ENCODE assay signal across 8 cellular contexts in genomic region chr3:157176108-157176507, GRCh38. TPM values are rescaled to one million over a fixed set of nuclear protein-coding genes. Genes with fewer than 3 reads are reported as not detected.
DNase-seq lines count a peak whose midpoint lies in the region; ATAC-seq and TF ChIP-seq lines count a peak whose summit lies in the region.

No MANE protein-coding gene starts in this region.

- H3K27me3 Mint-ChIP-seq in HFFc6 (ENCODE audit: insufficient read depth): peaks cover under 1% of the 10 kb centered on the region; the same call in 1 of the 2 replicates

- no peak overlapping the region for H3K23ac ChIP-seq in mesenchymal stem cell (ENCODE audit: low read length in 2 of 2)

- TF ChIP-seq CTCF in 22Rv1 (IDR thresholded peaks at IDR 0.05): no peak
- no peak for TF ChIP-seq CTCF in HFFc6 (IDR thresholded peaks at IDR 0.05)
- TF ChIP-seq CTCF in body of pancreas (IDR thresholded peaks at IDR 0.05): no peak

- peak overlapping the region in 1 of 2 experiments; percentile 23 for H2BK12ac ChIP-seq in mesenchymal stem cell (ENCODE audit: low read length in 2 of 2)

- H3K4ac ChIP-seq in mesenchymal stem cell (ENCODE audit: low read depth in 1 of 2, low read length in 2 of 2): no peak overlapping the region

- H3K18ac ChIP-seq in mesenchymal stem cell (ENCODE audit: low read depth in 1 of 2, low read length in 2 of 2): peak overlapping the region in 1 of 2 experiments; percentile 19

- peaks cover 34% of the 10 kb centered on the region for H3K4me1 ChIP-seq in body of pancreas
- peaks cover 4% of the 10 kb centered on the region for H3K4me1 ChIP-seq in mesenchymal stem cell (ENCODE audit: control insufficient read depth, insufficient read depth, low read depth, low read length)

- intact Hi-C loops in body of pancreas (cut with DNase I): no loop called here
- intact Hi-C loops in left colon (cut with DNase I, micrococcal nuclease): no loop called here

- WGBS in body of pancreas, 2 donors: 47 to 52% methylated on average over 2 of the region's 2 CpGs
- WGBS in mesenchymal stem cell: 47% methylated on average over 2 of the region's 2 CpGs

- no peak overlapping the region for H2BK5ac ChIP-seq in mesenchymal stem cell (ENCODE audit: low read depth, low read length, poor library complexity, severe bottlenecking)

- H3K27ac ChIP-seq in 22Rv1 (peak overlapping the region; percentile 97), body of pancreas (peak overlapping the region in 3 of 4 donors; percentile 91 to 97 (median 96)), mesenchymal stem cell (ENCODE audit: low read length, poor library complexity, severe bottlenecking) (no peak overlapping the region)

- peak overlapping the region; percentile 71 for H3K4me2 ChIP-seq in mesenchymal stem cell (ENCODE audit: low read length, poor library complexity, severe bottlenecking)

- no peaks in the 10 kb centered on the region for H3K36me3 ChIP-seq in body of pancreas (replicated peaks in 1 of 2; ENCODE audit: insufficient read depth in 1 of 2, low read depth in 2 of 2)
- peaks cover 0 to 14% of the 10 kb centered on the region in 2 experiments for H3K36me3 ChIP-seq in mesenchymal stem cell (ENCODE audit: control insufficient read depth in 1 of 2, insufficient read depth in 2 of 2, low read depth in 1 of 2, low read length in 2 of 2)

- DNase-seq in HFFc6 (no peak), body of pancreas (no peak), mesenchymal stem cell (peak; percentile 39), midbrain (lab: John Stamatoyannopoulos, UW) (no peak), left colon (no peak), NCI-H2227 treated with DMSO at 0.1 percent for 48 hours (lab: John Stamatoyannopoulos, UW) (no peak), activated gamma-delta T cell treated with Interleukin-2 at 50 U/mL for 16 hours (no peak)

- H3K27me3 ChIP-seq in body of pancreas (no peaks in the 10 kb centered on the region), mesenchymal stem cell (ENCODE audit: control insufficient read depth in 1 of 2, insufficient read depth in 1 of 2, low read length in 2 of 2) (no peaks in the 10 kb centered on the region)

- peaks cover 6% of the 10 kb centered on the region; the same call in 1 of the 2 replicates for H3K9me3 Mint-ChIP-seq in HFFc6

- H2AK5ac ChIP-seq in mesenchymal stem cell (ENCODE audit: low read length, severe bottlenecking): no peak overlapping the region

- H2AFZ ChIP-seq in mesenchymal stem cell (ENCODE audit: low read depth, low read length): no peak overlapping the region

- H3K4me3 ChIP-seq in body of pancreas (peak overlapping the region in 1 of 2 donors; percentile 19), mesenchymal stem cell (ENCODE audit: insufficient read depth in 1 of 2, low read depth in 1 of 2, low read length in 2 of 2) (peak overlapping the region in 1 of 2 experiments; percentile 83)

- no peak overlapping the region for H3K14ac ChIP-seq in mesenchymal stem cell (ENCODE audit: low read length in 2 of 2)

- TF ChIP-seq POLR2A in body of pancreas (IDR thresholded peaks at IDR 0.05): no peak

- H3K27ac Mint-ChIP-seq in HFFc6: peak overlapping the region; percentile 96

- H3K9ac ChIP-seq in mesenchymal stem cell (ENCODE audit: low read length): peak overlapping the region; percentile 97

- peak overlapping the region; percentile 93 for H3K4me3 Mint-ChIP-seq in HFFc6

- peaks cover 8% of the 10 kb centered on the region for H3K79me1 ChIP-seq in mesenchymal stem cell (replicated peaks; ENCODE audit: low read length, poor library complexity, severe bottlenecking)

- no peaks in the 10 kb centered on the region for H3K9me3 ChIP-seq in body of pancreas
- H3K9me3 ChIP-seq in mesenchymal stem cell (ENCODE audit: control insufficient read depth, low read length): no peaks in the 10 kb centered on the region

- no peak overlapping the region for H4K91ac ChIP-seq in mesenchymal stem cell (ENCODE audit: low read length)

- peaks cover 11% of the 10 kb centered on the region; the same call in 1 of the 2 replicates for H3K36me3 Mint-ChIP-seq in HFFc6 (ENCODE audit: low read depth)

- H2BK15ac ChIP-seq in mesenchymal stem cell (ENCODE audit: low read depth, poor library complexity, severe bottlenecking): no peak overlapping the region

- peak overlapping the region; percentile 27 for H4K8ac ChIP-seq in mesenchymal stem cell (ENCODE audit: low read length)

- H3K4me1 Mint-ChIP-seq in HFFc6 (ENCODE audit: low read depth): peaks cover 34% of the 10 kb centered on the region

- no peak for ATAC-seq in body of pancreas
- no peak for ATAC-seq in left colon

- H2BK120ac ChIP-seq in mesenchymal stem cell (ENCODE audit: low read depth, low read length): no peak overlapping the region

RNA-seq across cellular contexts. Expression of gene CCNL1, which starts 16.2 kb away (rescaled TPM):
- 10 to 100 TPM; 47.4 to 74.3 (median 65.1) TPM for total RNA-seq in HFFc6 (2021; fragmentation: NEBNext Ultra II Directional; extraction: Animal tissue kit (Norgen Biotek cat#: 25700))
- 100 to 1,000 TPM; 194 to 196 TPM for total RNA-seq in body of pancreas
- 87.8 TPM for polyA plus RNA-seq in mesenchymal stem cell (2013, experiment 1 of 2)
- polyA plus RNA-seq in mesenchymal stem cell (2013, experiment 2 of 2): 78.4 TPM
- total RNA-seq in left colon: 100 to 1,000 TPM; 103 to 128 TPM
